1 cellular context compared by ENCODE assay signal in the genomic region with DNA sequence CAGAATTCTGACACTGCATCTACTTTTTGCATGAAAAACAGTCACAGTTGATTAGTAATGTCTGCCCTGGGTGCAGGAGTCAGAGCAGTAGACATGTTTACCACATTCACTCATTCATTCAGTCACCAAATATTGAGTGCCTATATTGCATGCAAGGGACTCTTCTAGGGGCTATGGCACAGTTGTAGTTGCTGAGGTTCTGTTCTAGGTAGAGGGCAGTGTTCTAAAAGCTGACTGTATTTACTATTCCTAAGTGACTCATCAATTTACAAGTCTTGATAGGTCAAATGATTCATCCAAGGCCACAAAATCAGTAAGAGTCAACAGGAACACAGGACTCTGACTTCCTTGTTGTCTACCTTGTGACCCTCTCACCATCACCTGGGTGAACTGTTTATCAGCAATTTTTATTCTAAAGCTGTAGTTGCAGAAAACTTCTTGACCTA.
A peak's percentile ranks its signal among the peaks of the same experiment; 100 is the strongest.
TF ChIP-seq lines count a peak whose summit lies in the region.

No MANE protein-coding gene starts in this region.

TF ChIP-seq in HepG2, 621 proteins besides CTCF, POLR2A, EP300 and RAD21 (continued from another document and continues in another):
- TF ChIP-seq, protein P1, sequence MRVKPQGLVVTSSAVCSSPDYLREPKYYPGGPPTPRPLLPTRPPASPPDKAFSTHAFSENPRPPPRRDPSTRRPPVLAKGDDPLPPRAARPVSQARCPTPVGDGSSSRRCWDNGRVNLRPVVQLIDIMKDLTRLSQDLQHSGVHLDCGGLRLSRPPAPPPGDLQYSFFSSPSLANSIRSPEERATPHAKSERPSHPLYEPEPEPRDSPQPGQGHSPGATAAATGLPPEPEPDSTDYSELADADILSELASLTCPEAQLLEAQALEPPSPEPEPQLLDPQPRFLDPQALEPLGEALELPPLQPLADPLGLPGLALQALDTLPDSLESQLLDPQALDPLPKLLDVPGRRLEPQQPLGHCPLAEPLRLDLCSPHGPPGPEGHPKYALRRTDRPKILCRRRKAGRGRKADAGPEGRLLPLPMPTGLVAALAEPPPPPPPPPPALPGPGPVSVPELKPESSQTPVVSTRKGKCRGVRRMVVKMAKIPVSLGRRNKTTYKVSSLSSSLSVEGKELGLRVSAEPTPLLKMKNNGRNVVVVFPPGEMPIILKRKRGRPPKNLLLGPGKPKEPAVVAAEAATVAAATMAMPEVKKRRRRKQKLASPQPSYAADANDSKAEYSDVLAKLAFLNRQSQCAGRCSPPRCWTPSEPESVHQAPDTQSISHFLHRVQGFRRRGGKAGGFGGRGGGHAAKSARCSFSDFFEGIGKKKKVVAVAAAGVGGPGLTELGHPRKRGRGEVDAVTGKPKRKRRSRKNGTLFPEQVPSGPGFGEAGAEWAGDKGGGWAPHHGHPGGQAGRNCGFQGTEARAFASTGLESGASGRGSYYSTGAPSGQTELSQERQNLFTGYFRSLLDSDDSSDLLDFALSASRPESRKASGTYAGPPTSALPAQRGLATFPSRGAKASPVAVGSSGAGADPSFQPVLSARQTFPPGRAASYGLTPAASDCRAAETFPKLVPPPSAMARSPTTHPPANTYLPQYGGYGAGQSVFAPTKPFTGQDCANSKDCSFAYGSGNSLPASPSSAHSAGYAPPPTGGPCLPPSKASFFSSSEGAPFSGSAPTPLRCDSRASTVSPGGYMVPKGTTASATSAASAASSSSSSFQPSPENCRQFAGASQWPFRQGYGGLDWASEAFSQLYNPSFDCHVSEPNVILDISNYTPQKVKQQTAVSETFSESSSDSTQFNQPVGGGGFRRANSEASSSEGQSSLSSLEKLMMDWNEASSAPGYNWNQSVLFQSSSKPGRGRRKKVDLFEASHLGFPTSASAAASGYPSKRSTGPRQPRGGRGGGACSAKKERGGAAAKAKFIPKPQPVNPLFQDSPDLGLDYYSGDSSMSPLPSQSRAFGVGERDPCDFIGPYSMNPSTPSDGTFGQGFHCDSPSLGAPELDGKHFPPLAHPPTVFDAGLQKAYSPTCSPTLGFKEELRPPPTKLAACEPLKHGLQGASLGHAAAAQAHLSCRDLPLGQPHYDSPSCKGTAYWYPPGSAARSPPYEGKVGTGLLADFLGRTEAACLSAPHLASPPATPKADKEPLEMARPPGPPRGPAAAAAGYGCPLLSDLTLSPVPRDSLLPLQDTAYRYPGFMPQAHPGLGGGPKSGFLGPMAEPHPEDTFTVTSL (CRISPR knock-in tag; IDR thresholded peaks at IDR 0.05; ENCODE audit: borderline replicate concordance): peak; percentile 32; the same call in 1 of the 2 replicates
- TF ChIP-seq ZNF24 (IDR thresholded peaks at IDR 0.05) (peak; percentile 62; the same call in 1 of the 2 replicates), NFE2L2 (IDR thresholded peaks at IDR 0.05; ENCODE audit: low read length) (peak; percentile 95), ATF7-NPFF (CRISPR knock-in tag; IDR thresholded peaks at IDR 0.05; ENCODE audit: low read depth) (no peak), ELF3 (CRISPR knock-in tag; IDR thresholded peaks at IDR 0.05) (peak; percentile 94), JUN (CRISPR knock-in tag; IDR thresholded peaks at IDR 0.05) (0 out of 2 replicates have a peak, but pooled peaks have one; percentile 45), JUND (CRISPR knock-in tag; IDR thresholded peaks at IDR 0.05) (peak; percentile 36; the same call in 1 of the 2 replicates), FOXK1 (CRISPR knock-in tag; IDR thresholded peaks at IDR 0.05; ENCODE audit: borderline replicate concordance, low read depth) (peak; percentile 45; the same call in 1 of the 2 replicates), ISX (CRISPR knock-in tag; conservative IDR thresholded peaks at IDR 0.05) (no peak), FOXO1 (CRISPR knock-in tag; IDR thresholded peaks at IDR 0.05) (peak; percentile 39; the same call in 1 of the 2 replicates), NR2F6 (IDR thresholded peaks at IDR 0.05) (peak; percentile 74), NR2F6 (CRISPR knock-in tag; IDR thresholded peaks at IDR 0.05) (peak; percentile 76), NR2F1 (CRISPR knock-in tag; IDR thresholded peaks at IDR 0.05) (peak; percentile 74 to 96), MAFF (IDR thresholded peaks at IDR 0.05; ENCODE audit: low read depth, low read length) (peak; percentile 75), JUNB (CRISPR knock-in tag; IDR thresholded peaks at IDR 0.05; ENCODE audit: borderline replicate concordance) (peak; percentile 46; the same call in 1 of the 2 replicates), FOSL2 (CRISPR knock-in tag; IDR thresholded peaks at IDR 0.05) (peak; percentile 94), NFE2 (CRISPR knock-in tag; IDR thresholded peaks at IDR 0.05) (no peak), SRSF9 (IDR thresholded peaks at IDR 0.05; ENCODE audit: borderline replicate concordance, insufficient read depth, low read depth, low read length, poor library complexity, severe bottlenecking) (no peak), FOSL1 (CRISPR knock-in tag; IDR thresholded peaks at IDR 0.05; ENCODE audit: borderline replicate concordance) (peak; percentile 77; the same call in 1 of the 2 replicates), GATAD2A (CRISPR knock-in tag; IDR thresholded peaks at IDR 0.05) (0 out of 2 replicates have a peak, but pooled peaks have one; percentile 19), MAFK (conservative IDR thresholded peaks at IDR 0.05 in 1 of 2, IDR thresholded peaks at IDR 0.05 in 1 of 2; ENCODE audit: low read length in 2 of 2) (peak; percentile 72 to 77), FOXP1 (IDR thresholded peaks at IDR 0.05) (no peak), FOXP1 (CRISPR knock-in tag; IDR thresholded peaks at IDR 0.05) (peak; percentile 66), NR2F2 (IDR thresholded peaks at IDR 0.05; ENCODE audit: borderline replicate concordance, low read depth) (peak; percentile 34; the same call in 1 of the 2 replicates), RARA (CRISPR knock-in tag; IDR thresholded peaks at IDR 0.05) (peak; percentile 67)
- TF ChIP-seq, protein P2, sequence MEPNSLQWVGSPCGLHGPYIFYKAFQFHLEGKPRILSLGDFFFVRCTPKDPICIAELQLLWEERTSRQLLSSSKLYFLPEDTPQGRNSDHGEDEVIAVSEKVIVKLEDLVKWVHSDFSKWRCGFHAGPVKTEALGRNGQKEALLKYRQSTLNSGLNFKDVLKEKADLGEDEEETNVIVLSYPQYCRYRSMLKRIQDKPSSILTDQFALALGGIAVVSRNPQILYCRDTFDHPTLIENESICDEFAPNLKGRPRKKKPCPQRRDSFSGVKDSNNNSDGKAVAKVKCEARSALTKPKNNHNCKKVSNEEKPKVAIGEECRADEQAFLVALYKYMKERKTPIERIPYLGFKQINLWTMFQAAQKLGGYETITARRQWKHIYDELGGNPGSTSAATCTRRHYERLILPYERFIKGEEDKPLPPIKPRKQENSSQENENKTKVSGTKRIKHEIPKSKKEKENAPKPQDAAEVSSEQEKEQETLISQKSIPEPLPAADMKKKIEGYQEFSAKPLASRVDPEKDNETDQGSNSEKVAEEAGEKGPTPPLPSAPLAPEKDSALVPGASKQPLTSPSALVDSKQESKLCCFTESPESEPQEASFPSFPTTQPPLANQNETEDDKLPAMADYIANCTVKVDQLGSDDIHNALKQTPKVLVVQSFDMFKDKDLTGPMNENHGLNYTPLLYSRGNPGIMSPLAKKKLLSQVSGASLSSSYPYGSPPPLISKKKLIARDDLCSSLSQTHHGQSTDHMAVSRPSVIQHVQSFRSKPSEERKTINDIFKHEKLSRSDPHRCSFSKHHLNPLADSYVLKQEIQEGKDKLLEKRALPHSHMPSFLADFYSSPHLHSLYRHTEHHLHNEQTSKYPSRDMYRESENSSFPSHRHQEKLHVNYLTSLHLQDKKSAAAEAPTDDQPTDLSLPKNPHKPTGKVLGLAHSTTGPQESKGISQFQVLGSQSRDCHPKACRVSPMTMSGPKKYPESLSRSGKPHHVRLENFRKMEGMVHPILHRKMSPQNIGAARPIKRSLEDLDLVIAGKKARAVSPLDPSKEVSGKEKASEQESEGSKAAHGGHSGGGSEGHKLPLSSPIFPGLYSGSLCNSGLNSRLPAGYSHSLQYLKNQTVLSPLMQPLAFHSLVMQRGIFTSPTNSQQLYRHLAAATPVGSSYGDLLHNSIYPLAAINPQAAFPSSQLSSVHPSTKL (CRISPR knock-in tag; IDR thresholded peaks at IDR 0.05): peak; percentile 38; the same call in 1 of the 2 replicates
- TF ChIP-seq, protein P3, sequence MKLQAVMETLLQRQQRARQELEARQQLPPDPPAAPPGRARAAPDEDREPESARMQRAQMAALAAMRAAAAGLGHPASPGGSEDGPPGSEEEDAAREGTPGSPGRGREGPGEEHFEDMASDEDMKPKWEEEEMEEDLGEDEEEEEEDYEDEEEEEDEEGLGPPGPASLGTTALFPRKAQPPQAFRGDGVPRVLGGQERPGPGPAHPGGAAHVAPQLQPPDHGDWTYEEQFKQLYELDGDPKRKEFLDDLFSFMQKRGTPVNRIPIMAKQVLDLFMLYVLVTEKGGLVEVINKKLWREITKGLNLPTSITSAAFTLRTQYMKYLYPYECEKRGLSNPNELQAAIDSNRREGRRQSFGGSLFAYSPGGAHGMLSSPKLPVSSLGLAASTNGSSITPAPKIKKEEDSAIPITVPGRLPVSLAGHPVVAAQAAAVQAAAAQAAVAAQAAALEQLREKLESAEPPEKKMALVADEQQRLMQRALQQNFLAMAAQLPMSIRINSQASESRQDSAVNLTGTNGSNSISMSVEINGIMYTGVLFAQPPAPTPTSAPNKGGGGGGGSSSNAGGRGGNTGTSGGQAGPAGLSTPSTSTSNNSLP (IDR thresholded peaks at IDR 0.05; ENCODE audit: low read depth, low read length): peak; percentile 74
- TF ChIP-seq, protein P4, sequence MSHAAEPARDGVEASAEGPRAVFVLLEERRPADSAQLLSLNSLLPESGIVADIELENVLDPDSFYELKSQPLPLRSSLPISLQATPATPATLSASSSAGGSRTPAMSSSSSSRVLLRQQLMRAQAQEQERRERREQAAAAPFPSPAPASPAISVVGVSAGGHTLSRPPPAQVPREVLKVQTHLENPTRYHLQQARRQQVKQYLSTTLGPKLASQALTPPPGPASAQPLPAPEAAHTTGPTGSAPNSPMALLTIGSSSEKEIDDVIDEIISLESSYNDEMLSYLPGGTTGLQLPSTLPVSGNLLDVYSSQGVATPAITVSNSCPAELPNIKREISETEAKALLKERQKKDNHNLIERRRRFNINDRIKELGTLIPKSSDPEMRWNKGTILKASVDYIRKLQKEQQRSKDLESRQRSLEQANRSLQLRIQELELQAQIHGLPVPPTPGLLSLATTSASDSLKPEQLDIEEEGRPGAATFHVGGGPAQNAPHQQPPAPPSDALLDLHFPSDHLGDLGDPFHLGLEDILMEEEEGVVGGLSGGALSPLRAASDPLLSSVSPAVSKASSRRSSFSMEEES (CRISPR knock-in tag; IDR thresholded peaks at IDR 0.05): peak; percentile 54; the same call in 1 of the 2 replicates
- TF ChIP-seq, protein P5, sequence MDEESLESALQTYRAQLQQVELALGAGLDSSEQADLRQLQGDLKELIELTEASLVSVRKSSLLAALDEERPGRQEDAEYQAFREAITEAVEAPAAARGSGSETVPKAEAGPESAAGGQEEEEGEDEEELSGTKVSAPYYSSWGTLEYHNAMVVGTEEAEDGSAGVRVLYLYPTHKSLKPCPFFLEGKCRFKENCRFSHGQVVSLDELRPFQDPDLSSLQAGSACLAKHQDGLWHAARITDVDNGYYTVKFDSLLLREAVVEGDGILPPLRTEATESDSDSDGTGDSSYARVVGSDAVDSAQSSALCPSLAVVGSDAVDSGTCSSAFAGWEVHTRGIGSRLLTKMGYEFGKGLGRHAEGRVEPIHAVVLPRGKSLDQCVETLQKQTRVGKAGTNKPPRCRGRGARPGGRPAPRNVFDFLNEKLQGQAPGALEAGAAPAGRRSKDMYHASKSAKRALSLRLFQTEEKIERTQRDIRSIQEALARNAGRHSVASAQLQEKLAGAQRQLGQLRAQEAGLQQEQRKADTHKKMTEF (CRISPR knock-in tag; IDR thresholded peaks at IDR 0.05): 0 out of 2 replicates have a peak, but pooled peaks have one; percentile 26
- TF ChIP-seq, protein P6, sequence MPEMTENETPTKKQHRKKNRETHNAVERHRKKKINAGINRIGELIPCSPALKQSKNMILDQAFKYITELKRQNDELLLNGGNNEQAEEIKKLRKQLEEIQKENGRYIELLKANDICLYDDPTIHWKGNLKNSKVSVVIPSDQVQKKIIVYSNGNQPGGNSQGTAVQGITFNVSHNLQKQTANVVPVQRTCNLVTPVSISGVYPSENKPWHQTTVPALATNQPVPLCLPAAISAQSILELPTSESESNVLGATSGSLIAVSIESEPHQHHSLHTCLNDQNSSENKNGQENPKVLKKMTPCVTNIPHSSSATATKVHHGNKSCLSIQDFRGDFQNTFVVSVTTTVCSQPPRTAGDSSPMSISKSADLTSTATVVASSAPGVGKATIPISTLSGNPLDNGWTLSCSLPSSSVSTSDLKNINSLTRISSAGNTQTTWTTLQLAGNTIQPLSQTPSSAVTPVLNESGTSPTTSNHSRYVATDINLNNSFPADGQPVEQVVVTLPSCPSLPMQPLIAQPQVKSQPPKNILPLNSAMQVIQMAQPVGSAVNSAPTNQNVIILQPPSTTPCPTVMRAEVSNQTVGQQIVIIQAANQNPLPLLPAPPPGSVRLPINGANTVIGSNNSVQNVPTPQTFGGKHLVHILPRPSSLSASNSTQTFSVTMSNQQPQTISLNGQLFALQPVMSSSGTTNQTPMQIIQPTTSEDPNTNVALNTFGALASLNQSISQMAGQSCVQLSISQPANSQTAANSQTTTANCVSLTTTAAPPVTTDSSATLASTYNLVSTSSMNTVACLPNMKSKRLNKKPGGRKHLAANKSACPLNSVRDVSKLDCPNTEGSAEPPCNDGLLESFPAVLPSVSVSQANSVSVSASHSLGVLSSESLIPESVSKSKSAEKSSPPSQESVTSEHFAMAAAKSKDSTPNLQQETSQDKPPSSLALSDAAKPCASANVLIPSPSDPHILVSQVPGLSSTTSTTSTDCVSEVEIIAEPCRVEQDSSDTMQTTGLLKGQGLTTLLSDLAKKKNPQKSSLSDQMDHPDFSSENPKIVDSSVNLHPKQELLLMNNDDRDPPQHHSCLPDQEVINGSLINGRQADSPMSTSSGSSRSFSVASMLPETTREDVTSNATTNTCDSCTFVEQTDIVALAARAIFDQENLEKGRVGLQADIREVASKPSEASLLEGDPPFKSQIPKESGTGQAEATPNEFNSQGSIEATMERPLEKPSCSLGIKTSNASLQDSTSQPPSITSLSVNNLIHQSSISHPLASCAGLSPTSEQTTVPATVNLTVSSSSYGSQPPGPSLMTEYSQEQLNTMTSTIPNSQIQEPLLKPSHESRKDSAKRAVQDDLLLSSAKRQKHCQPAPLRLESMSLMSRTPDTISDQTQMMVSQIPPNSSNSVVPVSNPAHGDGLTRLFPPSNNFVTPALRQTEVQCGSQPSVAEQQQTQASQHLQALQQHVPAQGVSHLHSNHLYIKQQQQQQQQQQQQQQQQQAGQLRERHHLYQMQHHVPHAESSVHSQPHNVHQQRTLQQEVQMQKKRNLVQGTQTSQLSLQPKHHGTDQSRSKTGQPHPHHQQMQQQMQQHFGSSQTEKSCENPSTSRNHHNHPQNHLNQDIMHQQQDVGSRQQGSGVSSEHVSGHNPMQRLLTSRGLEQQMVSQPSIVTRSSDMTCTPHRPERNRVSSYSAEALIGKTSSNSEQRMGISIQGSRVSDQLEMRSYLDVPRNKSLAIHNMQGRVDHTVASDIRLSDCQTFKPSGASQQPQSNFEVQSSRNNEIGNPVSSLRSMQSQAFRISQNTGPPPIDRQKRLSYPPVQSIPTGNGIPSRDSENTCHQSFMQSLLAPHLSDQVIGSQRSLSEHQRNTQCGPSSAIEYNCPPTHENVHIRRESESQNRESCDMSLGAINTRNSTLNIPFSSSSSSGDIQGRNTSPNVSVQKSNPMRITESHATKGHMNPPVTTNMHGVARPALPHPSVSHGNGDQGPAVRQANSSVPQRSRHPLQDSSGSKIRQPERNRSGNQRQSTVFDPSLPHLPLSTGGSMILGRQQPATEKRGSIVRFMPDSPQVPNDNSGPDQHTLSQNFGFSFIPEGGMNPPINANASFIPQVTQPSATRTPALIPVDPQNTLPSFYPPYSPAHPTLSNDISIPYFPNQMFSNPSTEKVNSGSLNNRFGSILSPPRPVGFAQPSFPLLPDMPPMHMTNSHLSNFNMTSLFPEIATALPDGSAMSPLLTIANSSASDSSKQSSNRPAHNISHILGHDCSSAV (CRISPR knock-in tag; IDR thresholded peaks at IDR 0.05; ENCODE audit: borderline replicate concordance): no peak
- TF ChIP-seq, protein P7, sequence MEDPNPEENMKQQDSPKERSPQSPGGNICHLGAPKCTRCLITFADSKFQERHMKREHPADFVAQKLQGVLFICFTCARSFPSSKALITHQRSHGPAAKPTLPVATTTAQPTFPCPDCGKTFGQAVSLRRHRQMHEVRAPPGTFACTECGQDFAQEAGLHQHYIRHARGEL (CRISPR knock-in tag; IDR thresholded peaks at IDR 0.05): no peak
